8 cellular contexts compared by ENCODE assay signal in the genomic region with DNA sequence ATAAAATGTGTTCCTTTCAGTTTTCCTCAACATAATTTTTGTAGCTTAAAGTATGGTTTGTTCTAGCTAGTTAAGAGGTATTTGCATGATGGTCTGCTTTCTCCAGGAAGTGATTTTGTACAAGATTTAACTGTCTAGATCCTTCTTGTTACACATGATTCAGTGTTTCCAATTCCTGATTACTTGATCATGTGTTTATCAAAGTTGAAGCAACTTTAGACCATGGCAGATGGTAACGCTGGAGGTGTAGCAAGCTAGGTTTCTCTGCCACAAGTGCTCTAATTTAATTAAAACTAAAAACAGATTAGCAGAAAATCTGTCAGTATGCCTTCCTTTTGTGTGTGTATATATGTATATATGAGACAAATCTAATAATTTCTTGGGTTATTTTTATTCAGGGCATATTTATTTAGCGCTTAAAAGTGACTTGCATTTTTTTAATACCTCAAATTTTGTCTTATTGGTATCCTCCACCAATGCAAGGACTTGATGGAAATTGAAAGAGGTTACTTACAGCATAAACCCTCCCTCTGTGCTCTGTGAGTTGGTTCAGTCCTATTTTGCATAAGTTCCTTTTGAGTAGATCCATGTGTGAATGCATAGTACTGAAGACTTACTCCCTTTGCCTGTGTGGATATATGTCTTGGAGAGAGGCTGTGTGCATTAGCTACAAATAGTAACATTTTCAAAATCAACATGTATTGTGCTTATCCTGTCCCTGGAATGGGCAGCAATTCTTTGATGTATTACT.
DNase-seq lines count a peak whose midpoint lies in the region; ATAC-seq, FAIRE-seq and TF ChIP-seq lines count a peak whose summit lies in the region.

No MANE protein-coding gene starts in this region.

- H3K36me3 Mint-ChIP-seq in T-cell = no peaks in the 10 kb centered on the region

- H3K4me1 ChIP-seq in GM12878 (ENCODE audit: control insufficient read depth, insufficient read depth, low read length) (peaks cover 5% of the 10 kb centered on the region; the same call in 1 of the 2 replicates), mucosa of descending colon (ENCODE audit: low read depth) (no peaks in the 10 kb centered on the region), PC-9 (replicated peaks; ENCODE audit: insufficient read depth) (no peaks in the 10 kb centered on the region; the same call in 1 of the 2 replicates)

- no peaks in the 10 kb centered on the region for H3K9me2 ChIP-seq in PC-9 (ENCODE audit: insufficient read depth)

- TF ChIP-seq EP300 in GM12878 (IDR thresholded peaks at IDR 0.05; ENCODE audit: borderline replicate concordance in 1 of 2, control insufficient read depth in 1 of 2, low read depth in 2 of 2, low read length in 2 of 2) = no peak

- H2AFZ ChIP-seq in GM12878 (ENCODE audit: control insufficient read depth, low read depth, low read length) (no peak overlapping the region), PC-9 (no peak overlapping the region)

- RAD21 ChIA-PET in GM12878 (lab: Charles Lee; ENCODE audit: unreplicated experiment) = interaction anchor here (0.9 to 2.0 kb wide), 8 partner anchors 8 to 87 kb away, joined by 3 to 8 read pairs (median 4); no protein-coding TSS in a partner anchor

- no peaks in the 10 kb centered on the region for H3K9me3 Mint-ChIP-seq in T-cell

- TF ChIP-seq POLR2A in GM12878 (IDR thresholded peaks at IDR 0.05; ENCODE audit: low read depth, low read length) = no peak

- FAIRE-seq in GM12878 (lab: Jason Lieb, UNC) = no peak

- H3K9ac ChIP-seq in GM12878 (ENCODE audit: control insufficient read depth, insufficient read depth, low read length) = no peak overlapping the region

- H3K4me2 ChIP-seq in GM12878 (ENCODE audit: control insufficient read depth, insufficient read depth) (no peak overlapping the region), PC-9 (no peak overlapping the region)

- no peak for TF ChIP-seq RAD21 in GM12878 (IDR thresholded peaks at IDR 0.05; ENCODE audit: insufficient read depth, low read depth, low read length)

- H3K27me3 ChIP-seq in GM12878 (replicated peaks in 1 of 2; ENCODE audit: control insufficient read depth in 2 of 2, insufficient read depth in 2 of 2, low read length in 1 of 2) (no peaks in the 10 kb centered on the region), PC-9 (ENCODE audit: insufficient read depth, low read depth) (no peaks in the 10 kb centered on the region)

- 96% methylated on average over 2 of the region's 2 CpGs for WGBS in GM12878 (ENCODE audit: insufficient coverage, insufficient replicate concordance, low lambda C conversion rate, missing lambda C conversion rate)

- H3K27me3 Mint-ChIP-seq in T-cell = no peaks in the 10 kb centered on the region

- CTCF ChIA-PET in GM12878 (lab: Yijun Ruan, JAX) = interaction anchor here (1.0 to 4.9 kb wide), 8 partner anchors 10 to 728 kb away, joined by 3 to 22 read pairs (median 3); no protein-coding TSS in a partner anchor
- CTCF ChIA-PET in T-cell (lab: Charles Lee) = interaction anchor here in 1 of 2 donors (0.7 kb wide), 1 partner anchor 70 kb away, joined by 3 read pairs; no protein-coding TSS in a partner anchor
- CTCF ChIA-PET in PC-9 (lab: Charles Lee) = no interaction called here

- POLR2A ChIA-PET in GM12878 (lab: Charles Lee) = interaction anchor here (0.7 to 1.1 kb wide), 2 partner anchors 190 to 370 kb away, joined by 3 to 7 read pairs; no protein-coding TSS in a partner anchor
- POLR2A ChIA-PET in T-cell (lab: Charles Lee) = interaction anchor here (0.5 to 1.0 kb wide), 3 partner anchors 13 to 1358 kb away, joined by 3 read pairs; no protein-coding TSS in a partner anchor
- POLR2A ChIA-PET in PC-9 (lab: Charles Lee; ENCODE audit: unreplicated experiment) = no interaction called here

- in situ Hi-C loops in GM12878 (cut with MboI) = loop anchor here (10.0 kb wide), 1 partner anchor 724 kb away; no protein-coding TSS in a partner anchor

- BruUV-seq in GM12878 (replicated peaks; lab: Mats Ljungman, UMichigan) (no TSS peak), PC-9 (replicated peaks; lab: Mats Ljungman, UMichigan) (no TSS peak)

- peaks cover 27 to 49% (median 28%) of the 10 kb centered on the region in 3 donors for H3K4me1 Mint-ChIP-seq in T-cell

- H3F3A ChIP-seq in PC-9 (ENCODE audit: insufficient read depth, low read depth) = no peaks in the 10 kb centered on the region

- intact Hi-C loops in GM12878 (cut with micrococcal nuclease; ENCODE audit: unreplicated experiment) = no loop called here
- intact Hi-C loops in mucosa of descending colon (cut with DNase I, micrococcal nuclease) = no loop called here
- intact Hi-C loops in PC-9 (cut with micrococcal nuclease; ENCODE audit: unreplicated experiment) = no loop called here

- DNase-seq in GDM1 (lab: John Stamatoyannopoulos, UW) (peak; percentile 10), NCI-H2029 (lab: John Stamatoyannopoulos, UW) (peak; percentile 90), GM12878 (ENCODE audit: low read depth, low spot score) (no peak), mucosa of descending colon (no peak), T-cell (no peak), PC-9 (no peak), DMS79 (lab: John Stamatoyannopoulos, UW) (no peak)

- ATAC-seq in GM12878 (peak; percentile 74), mucosa of descending colon (peak; percentile 44), T-cell (replicated peaks in 1 of 4) (no peak), GM19452 (IDR thresholded peaks at IDR 0.05; ENCODE audit: unreplicated experiment) (no peak)

- SMC1A ChIA-PET in GM12878 (lab: Charles Lee; ENCODE audit: uncharacterized antibody, unreplicated experiment) = interaction anchor here (0.9 to 3.3 kb wide), 13 partner anchors 11 to 104 kb away, joined by 3 to 29 read pairs (median 5); no protein-coding TSS in a partner anchor

- no peaks in the 10 kb centered on the region for H3K9me3 ChIP-seq in GM12878 (replicated peaks; ENCODE audit: control insufficient read depth, insufficient read depth, low read length)
- H3K9me3 ChIP-seq in mucosa of descending colon = no peaks in the 10 kb centered on the region
- H3K9me3 ChIP-seq in PC-9 (ENCODE audit: insufficient read depth, low read depth) = no peaks in the 10 kb centered on the region

- H3K36me3 ChIP-seq in GM12878 (ENCODE audit: control insufficient read depth in 2 of 2, insufficient read depth in 2 of 2, low read length in 1 of 2) (no peaks in the 10 kb centered on the region), mucosa of descending colon (ENCODE audit: low read depth) (no peaks in the 10 kb centered on the region), PC-9 (ENCODE audit: low read depth) (no peaks in the 10 kb centered on the region)

- no peak overlapping the region for H3K4me3 ChIP-seq in GM12878
- no peak overlapping the region for H3K4me3 ChIP-seq in mucosa of descending colon
- no peak overlapping the region for H3K4me3 ChIP-seq in PC-9

- H3K79me2 ChIP-seq in GM12878 (ENCODE audit: control insufficient read depth, insufficient read depth, low read length) (no peaks in the 10 kb centered on the region; the same call in 1 of the 2 replicates), PC-9 (ENCODE audit: low read depth) (no peaks in the 10 kb centered on the region)

- H4K20me1 ChIP-seq in GM12878 (ENCODE audit: control insufficient read depth, insufficient read depth) (no peaks in the 10 kb centered on the region), PC-9 (ENCODE audit: insufficient read depth) (no peaks in the 10 kb centered on the region)

- H3K4me3 Mint-ChIP-seq in T-cell = no peak overlapping the region

- H3K27ac ChIP-seq in GM12878 (ENCODE audit: control insufficient read depth, insufficient read depth) (no peak overlapping the region), PC-9 (no peak overlapping the region)

- H3K27ac Mint-ChIP-seq in T-cell = no peak overlapping the region

- TF ChIP-seq CTCF in GM12878 (IDR thresholded peaks at IDR 0.05 in 2 of 3, conservative IDR thresholded peaks at IDR 0.05 in 1 of 3; ENCODE audit: control insufficient read depth in 2 of 3, extremely low read depth in 1 of 3, insufficient read depth in 1 of 3, low read depth in 3 of 3, low read length in 3 of 3) (no peak), mucosa of descending colon (IDR thresholded peaks at IDR 0.05) (no peak), PC-9 (conservative IDR thresholded peaks at IDR 0.05) (no peak)

TF ChIP-seq in GM12878, 131 proteins besides CTCF, POLR2A, EP300 and RAD21 (continues in another document):
- TF ChIP-seq PML (IDR thresholded peaks at IDR 0.05; ENCODE audit: low read length) = no peak
- no peak for TF ChIP-seq PRDM15 (CRISPR knock-in tag; IDR thresholded peaks at IDR 0.05)
- no peak for TF ChIP-seq MTA2 (IDR thresholded peaks at IDR 0.05; ENCODE audit: low read depth)
- TF ChIP-seq MAX (IDR thresholded peaks at IDR 0.05; ENCODE audit: low read depth, low read length) = no peak
- TF ChIP-seq RELA (IDR thresholded peaks at IDR 0.05; ENCODE audit: borderline replicate concordance, partially characterized antibody) = no peak
- no peak for TF ChIP-seq ESRRA (IDR thresholded peaks at IDR 0.05; ENCODE audit: low read length)

Comparison
In these comparisons a context has a peak if more than half of its experiments do, and no peak if none do; other contexts are left out.
1. DNase-seq: peak in GDM1 (single experiment) and NCI-H2029 (single experiment); none in GM12878 (single experiment), mucosa of descending colon (0 of 3), T-cell (0 of 34), PC-9 (0 of 2) and DMS79 (single experiment).
2. ATAC-seq: peak in GM12878 (single experiment) and mucosa of descending colon (single experiment); none in T-cell (0 of 4) and GM19452 (single experiment).